Comparison of ENCODE assay signal across 8 cellular contexts in the genomic region with DNA sequence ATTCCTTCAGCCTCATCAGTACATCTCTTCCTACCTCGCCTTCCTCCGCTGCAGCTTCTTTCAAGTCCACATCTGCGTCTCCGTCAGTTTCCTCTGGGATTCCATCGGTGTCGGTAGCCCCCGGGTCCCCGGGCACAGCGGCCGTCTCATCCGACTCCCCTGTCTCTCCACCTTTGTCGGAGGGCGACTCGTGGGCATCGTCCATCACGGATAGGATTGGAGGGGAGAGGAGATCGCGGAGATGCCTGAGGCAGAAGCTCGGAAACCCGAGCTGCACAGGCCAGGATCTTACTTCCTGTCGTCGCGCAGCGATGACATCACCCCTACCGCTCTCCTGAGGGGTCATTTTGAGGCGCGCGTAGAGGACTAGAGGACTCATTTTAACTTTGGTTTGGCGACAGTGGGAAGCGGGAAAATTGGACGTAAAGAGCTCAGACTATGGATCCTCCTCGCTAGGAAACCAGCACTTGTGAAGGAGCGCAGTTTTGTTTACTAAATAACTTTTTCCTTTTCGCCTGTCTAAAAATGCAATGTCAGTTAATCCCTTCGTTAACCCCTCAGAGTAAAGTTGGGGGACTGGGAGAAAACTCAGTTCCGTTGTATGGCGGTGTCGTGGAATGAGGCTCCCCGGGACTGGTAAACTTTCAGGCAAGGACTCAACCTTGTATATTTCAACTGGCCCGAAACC. TPM values are rescaled to one million over a fixed set of nuclear protein-coding genes. Genes with fewer than 3 reads are reported as not detected.
DNase-seq lines count a peak whose midpoint lies in the region; ATAC-seq, FAIRE-seq and TF ChIP-seq lines count a peak whose summit lies in the region.

A gene with protein sequence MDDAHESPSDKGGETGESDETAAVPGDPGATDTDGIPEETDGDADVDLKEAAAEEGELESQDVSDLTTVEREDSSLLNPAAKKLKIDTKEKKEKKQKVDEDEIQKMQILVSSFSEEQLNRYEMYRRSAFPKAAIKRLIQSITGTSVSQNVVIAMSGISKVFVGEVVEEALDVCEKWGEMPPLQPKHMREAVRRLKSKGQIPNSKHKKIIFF (minus strand): TSS at position 290 of the 688 bp plus-strand sequence. CDS start 85 bp downstream, at position 205.

- H3K36me3 ChIP-seq in astrocyte (ENCODE audit: insufficient read depth, low read length), result peaks cover 7% of the 10 kb centered on the region

- no peaks in the 10 kb centered on the region for H3K9me3 ChIP-seq in astrocyte (ENCODE audit: insufficient read depth, low read depth, low read length)
- H3K9me3 ChIP-seq in right cardiac atrium (ENCODE audit: control insufficient read depth, low read length), result no peaks in the 10 kb centered on the region

- peak within 1 kb of the TSS; percentile 98 for H3K4me3 Mint-ChIP-seq in astrocyte (ENCODE audit: unreplicated experiment)

- no peaks in the 10 kb centered on the region for H3K9me3 Mint-ChIP-seq in astrocyte (ENCODE audit: unreplicated experiment)

- intact Hi-C loops in right cardiac atrium (cut with DNase I), result loop anchor here in 1 of 4 donors (5.0 kb wide), 1 partner anchor 69 kb away; no protein-coding TSS in a partner anchor

- no peak for FAIRE-seq in astrocyte (lab: Jason Lieb, UNC)
- no peak for FAIRE-seq in urothelium cell line (lab: Jason Lieb, UNC)

- DNase-seq in NCI-H2081 (lab: John Stamatoyannopoulos, UW) (peak; percentile 87 to 96), T-helper 9 cell (peak; percentile 87), astrocyte (ENCODE audit: low read depth) (peak; percentile 90), right cardiac atrium (peak; percentile 94 to 98 (median 96)), pulmonary artery endothelial cell (ENCODE audit: low read depth, low spot score) (peak; percentile 78), urothelium cell line (ENCODE audit: low spot score) (peak; percentile 93)

- H3K9ac ChIP-seq in astrocyte (ENCODE audit: low read length), result peak within 1 kb of the TSS; percentile 92

- ATAC-seq in GM18499 (IDR thresholded peaks at IDR 0.05; ENCODE audit: insufficient read depth, unreplicated experiment) (peak; percentile 67), HG02981 (IDR thresholded peaks at IDR 0.05; ENCODE audit: unreplicated experiment) (peak; percentile 81), right cardiac atrium (peak; percentile 95)

- peaks cover 5% of the 10 kb centered on the region for H3K4me1 ChIP-seq in astrocyte (ENCODE audit: insufficient read depth, low read length)
- no peaks in the 10 kb centered on the region for H3K4me1 ChIP-seq in right cardiac atrium (ENCODE audit: control insufficient read depth, insufficient read depth, low read length)

- H3K36me3 Mint-ChIP-seq in astrocyte (ENCODE audit: low read depth, unreplicated experiment), result no peaks in the 10 kb centered on the region

- H3K79me2 ChIP-seq in astrocyte (ENCODE audit: insufficient read depth, low read length), result peaks cover 68% of the 10 kb centered on the region

- H3K27ac ChIP-seq in astrocyte (ENCODE audit: low read depth, low read length), result peak within 1 kb of the TSS; percentile 82
- peak within 1 kb of the TSS; percentile 85 for H3K27ac ChIP-seq in right cardiac atrium (ENCODE audit: low read length)

- H3K4me2 ChIP-seq in astrocyte (ENCODE audit: low read length), result peak within 1 kb of the TSS; percentile 85

- peaks cover 41% of the 10 kb centered on the region for H4K20me1 ChIP-seq in astrocyte (ENCODE audit: insufficient read depth, low read length)

- H3K27me3 ChIP-seq in astrocyte (ENCODE audit: insufficient read depth, low read length) (no peaks in the 10 kb centered on the region), right cardiac atrium (ENCODE audit: control insufficient read depth, insufficient read depth) (no peaks in the 10 kb centered on the region)

- H3K4me3 ChIP-seq in astrocyte (ENCODE audit: insufficient read depth, low read depth, low read length) (peak within 1 kb of the TSS; percentile 90), right cardiac atrium (ENCODE audit: low read length) (peak within 1 kb of the TSS; percentile 73)

- H3K27ac Mint-ChIP-seq in astrocyte (ENCODE audit: unreplicated experiment), result peak within 1 kb of the TSS; percentile 94

- peaks cover 8% of the 10 kb centered on the region for H3K4me1 Mint-ChIP-seq in astrocyte (ENCODE audit: low read depth, unreplicated experiment)

- TF ChIP-seq CTCF in astrocyte (IDR thresholded peaks at IDR 0.05; ENCODE audit: insufficient read depth, low read depth, low read length), result no peak

- H3K27me3 Mint-ChIP-seq in astrocyte (ENCODE audit: low read depth, unreplicated experiment), result no peaks in the 10 kb centered on the region

- WGBS in right cardiac atrium, result under 1% methylated on average over 40 of the region's 40 CpGs

- H2AFZ ChIP-seq in astrocyte (ENCODE audit: low read depth, low read length), result peak within 1 kb of the TSS; percentile 93

RNA-seq across cellular contexts. Expression of the gene that starts here (rescaled TPM):
- total RNA-seq in astrocyte (31.5 and 32.6 TPM in 2 replicates), right cardiac atrium (10 to 100 TPM; 18.0 to 23.0 (median 19.3) TPM), pulmonary artery endothelial cell (35.5 and 38.5 TPM in 2 replicates)
- polyA plus RNA-seq in right cardiac atrium, result 25.1 TPM

Comparison
In these comparisons a context has a peak if more than half of its experiments do, and no peak if none do; other contexts are left out.
1. Peak in every context shown above with its lines: DNase-seq, ATAC-seq, H3K4me3 ChIP-seq and H3K27ac ChIP-seq.